Comparison of ENCODE assay signal across 10 cellular contexts in genomic region chr12:53235742-53236442, GRCh38. TPM values are rescaled to one million over a fixed set of nuclear protein-coding genes. Genes with fewer than 3 reads are reported as not detected.
DNase-seq lines count a peak whose midpoint lies in the region; ATAC-seq and TF ChIP-seq lines count a peak whose summit lies in the region.
"Had no signal": no experiment of that assay in that cellular context is flagged by ENCODE, and none has a peak within 500 bp of the region (broad histone marks: within the 10 kb centered on the region; RNA-seq: fewer than 3 reads in every experiment).

No MANE protein-coding gene starts in this region.

- TF ChIP-seq CTCF in WTC11 (IDR thresholded peaks at IDR 0.05) (no peak), endothelial cell (IDR thresholded peaks at IDR 0.05; ENCODE audit: unreplicated experiment) (no peak)

- H3K9me3 Mint-ChIP-seq in activated T-cell treated with anti-CD3 and anti-CD28 coated beads, Interleukin-2, amount 50 U/mL, for 4 hours = no peaks in the 10 kb centered on the region
- H3K9me3 Mint-ChIP-seq in WTC11 (no peaks in the 10 kb centered on the region), endothelial cell (ENCODE audit: unreplicated experiment) (no peaks in the 10 kb centered on the region)
- no peaks in the 10 kb centered on the region for H3K9me3 Mint-ChIP-seq in stimulated activated effector memory CD8-positive, alpha-beta T cell treated with anti-CD3 and anti-CD28 coated beads, Interleukin-12 subunit alpha, Interleukin-12 subunit beta, amount 100 ng/mL, for 72 hours

- POLR2A ChIA-PET in WTC11 (lab: Charles Lee) = interaction anchor here (0.5 to 1.1 kb wide), 6 partner anchors 11 to 298 kb away, joined by 3 to 4 read pairs (median 4); no protein-coding TSS in a partner anchor

- peak overlapping the region; percentile 23 for H3K4me3 Mint-ChIP-seq in activated T-cell treated with anti-CD3 and anti-CD28 coated beads, Interleukin-2, amount 50 U/mL, for 4 hours
- H3K4me3 Mint-ChIP-seq in WTC11 (no peak overlapping the region), endothelial cell (ENCODE audit: unreplicated experiment) (no peak overlapping the region)
- H3K4me3 Mint-ChIP-seq in stimulated activated effector memory CD8-positive, alpha-beta T cell treated with anti-CD3 and anti-CD28 coated beads, Interleukin-12 subunit alpha, Interleukin-12 subunit beta, amount 100 ng/mL, for 72 hours = peak overlapping the region; percentile 91

- no peaks in the 10 kb centered on the region for H3K27me3 Mint-ChIP-seq in activated T-cell treated with anti-CD3 and anti-CD28 coated beads, Interleukin-2, amount 50 U/mL, for 4 hours (ENCODE audit: low read depth)
- peaks cover 5% of the 10 kb centered on the region; the same call in 1 of the 2 replicates for H3K27me3 Mint-ChIP-seq in WTC11 (ENCODE audit: low read depth)
- peaks cover 11% of the 10 kb centered on the region for H3K27me3 Mint-ChIP-seq in endothelial cell (ENCODE audit: unreplicated experiment)

- no peaks in the 10 kb centered on the region for H3K36me3 Mint-ChIP-seq in activated T-cell treated with anti-CD3 and anti-CD28 coated beads, Interleukin-2, amount 50 U/mL, for 4 hours (ENCODE audit: insufficient read depth)
- H3K36me3 Mint-ChIP-seq in WTC11 = no peaks in the 10 kb centered on the region
- peaks cover 3% of the 10 kb centered on the region for H3K36me3 Mint-ChIP-seq in endothelial cell (ENCODE audit: low read depth, unreplicated experiment)
- H3K36me3 Mint-ChIP-seq in stimulated activated effector memory CD8-positive, alpha-beta T cell treated with anti-CD3 and anti-CD28 coated beads, Interleukin-12 subunit alpha, Interleukin-12 subunit beta, amount 100 ng/mL, for 72 hours = peaks cover 15% of the 10 kb centered on the region

- CTCF ChIA-PET in WTC11 (lab: Charles Lee) = interaction anchor here (0.6 to 10.2 kb wide), 9 partner anchors 11 to 188 kb away, joined by 4 to 82 read pairs (median 5); partner anchors contain the start of genes AAAS and ESPL1

- H3K27ac Mint-ChIP-seq in WTC11 (peak overlapping the region; percentile 57), endothelial cell (ENCODE audit: unreplicated experiment) (peak overlapping the region; percentile 43)
- peak overlapping the region; percentile 89 for H3K27ac Mint-ChIP-seq in stimulated activated effector memory CD8-positive, alpha-beta T cell treated with anti-CD3 and anti-CD28 coated beads, Interleukin-12 subunit alpha, Interleukin-12 subunit beta, amount 100 ng/mL, for 72 hours

- DNase-seq in activated T-cell treated with anti-CD3 and anti-CD28 coated beads, Interleukin-2, amount 50 U/mL, for 4 hours = no peak
- no peak for DNase-seq in activated T-cell treated with anti-CD3 and anti-CD28 coated beads, Interleukin-2, amount 50 U/mL, for 1 hour
- DNase-seq in WTC11 (ENCODE audit: low spot score) (peak; percentile 43), endothelial cell (ENCODE audit: low spot score) (no peak), HK-2 (ENCODE audit: unreplicated experiment) (no peak)
- DNase-seq in stimulated activated effector memory CD8-positive, alpha-beta T cell treated with anti-CD3 and anti-CD28 coated beads, Interleukin-12 subunit alpha, Interleukin-12 subunit beta, amount 100 ng/mL, for 72 hours (ENCODE audit: low spot score in 2 of 2) = no peak
- DNase-seq: uterus had no signal

- H3K4me1 Mint-ChIP-seq in activated T-cell treated with anti-CD3 and anti-CD28 coated beads, Interleukin-2, amount 50 U/mL, for 4 hours (ENCODE audit: low read depth) = peaks cover 56% of the 10 kb centered on the region
- H3K4me1 Mint-ChIP-seq in WTC11 (peaks cover 57% of the 10 kb centered on the region), endothelial cell (ENCODE audit: unreplicated experiment) (peaks cover 25% of the 10 kb centered on the region)
- H3K4me1 Mint-ChIP-seq in stimulated activated effector memory CD8-positive, alpha-beta T cell treated with anti-CD3 and anti-CD28 coated beads, Interleukin-12 subunit alpha, Interleukin-12 subunit beta, amount 100 ng/mL, for 72 hours = peaks cover 59% of the 10 kb centered on the region

- no peak for ATAC-seq in activated T-cell treated with anti-CD3 and anti-CD28 coated beads, Interleukin-2, amount 50 U/mL, for 4 hours
- ATAC-seq in WTC11 (0 out of 2 replicates have a peak, but pooled peaks have one; percentile 1), HG03108 (IDR thresholded peaks at IDR 0.05; ENCODE audit: unreplicated experiment) (no peak), HG02973 (IDR thresholded peaks at IDR 0.05; ENCODE audit: unreplicated experiment) (no peak)
- no peak for ATAC-seq in stimulated activated effector memory CD8-positive, alpha-beta T cell treated with anti-CD3 and anti-CD28 coated beads, Interleukin-12 subunit alpha, Interleukin-12 subunit beta, amount 100 ng/mL, for 72 hours

TF ChIP-seq in WTC11, 78 proteins besides CTCF, POLR2A, EP300 and RAD21:
- no peak for TF ChIP-seq GTF2I (CRISPR knock-in tag; conservative IDR thresholded peaks at IDR 0.05)
- TF ChIP-seq USF1 (CRISPR knock-in tag; IDR thresholded peaks at IDR 0.05) = no peak
- peak; percentile 84 for TF ChIP-seq ZNF423 (CRISPR knock-in tag; IDR thresholded peaks at IDR 0.05)
TF ChIP-seq in WTC11: peak in this region for 1.

RNA-seq across cellular contexts. Expression of gene RARG, which starts 3.9 kb away (rescaled TPM):
- total RNA-seq in activated T-cell treated with anti-CD3 and anti-CD28 coated beads, Interleukin-2, amount 50 U/mL, for 4 hours = 10 to 100 TPM; 34.4 to 38.4 (median 38.0) TPM
- 68.1 to 77.2 TPM (median 69.7 TPM) in 3 replicates for total RNA-seq in WTC11 (2021)
- total RNA-seq in endothelial cell (ENCODE audit: unreplicated experiment) = 7.9 TPM

RNA-seq across cellular contexts. Expression of gene ITGB7, which starts 28.8 kb away (rescaled TPM):
- 100 to 1,000 TPM in 2 of 3 donors, 10 to 100 TPM in 1; 82.1 to 140 (median 124) TPM for total RNA-seq in activated T-cell treated with anti-CD3 and anti-CD28 coated beads, Interleukin-2, amount 50 U/mL, for 4 hours
- 0.90 to 1.4 TPM (median 1.1 TPM) in 3 replicates for total RNA-seq in WTC11 (2021)
- total RNA-seq in endothelial cell (ENCODE audit: unreplicated experiment) = 0.56 TPM
- total RNA-seq: cerebellum had no signal

RNA-seq across cellular contexts. Expression of gene ESPL1, which starts 32.2 kb away (rescaled TPM):
- total RNA-seq in activated T-cell treated with anti-CD3 and anti-CD28 coated beads, Interleukin-2, amount 50 U/mL, for 4 hours = 10 to 100 TPM; 19.9 to 21.9 (median 20.0) TPM
- total RNA-seq in WTC11 (2021) (41.5 to 61.4 TPM (median 48.5 TPM) in 3 replicates), endothelial cell (ENCODE audit: unreplicated experiment) (11.8 TPM)

RNA-seq across cellular contexts. Expression of gene CSAD, which starts 55.2 kb away (rescaled TPM):
- total RNA-seq in activated T-cell treated with anti-CD3 and anti-CD28 coated beads, Interleukin-2, amount 50 U/mL, for 4 hours = 10 to 100 TPM in 1 of 3 donors, 1 to 10 TPM in 2; 8.0 to 10.6 (median 9.3) TPM
- 11.5 to 12.6 TPM (median 12.3 TPM) in 3 replicates for total RNA-seq in WTC11 (2021)
- total RNA-seq in endothelial cell (ENCODE audit: unreplicated experiment) = 23.8 TPM

RNA-seq across cellular contexts. Expression of gene ZNF740, which starts 55.4 kb away (rescaled TPM):
- 10 to 100 TPM; 29.7 to 41.5 (median 36.6) TPM for total RNA-seq in activated T-cell treated with anti-CD3 and anti-CD28 coated beads, Interleukin-2, amount 50 U/mL, for 4 hours
- total RNA-seq in WTC11 (2021) (26.6 to 36.6 TPM (median 36.1 TPM) in 3 replicates), endothelial cell (ENCODE audit: unreplicated experiment) (47.6 TPM)

Comparison
In these comparisons a context has a peak if more than half of its experiments do, and no peak if none do; other contexts are left out.
1. H3K4me3 Mint-ChIP-seq: peak in activated T-cell treated with anti-CD3 and anti-CD28 coated beads, Interleukin-2, amount 50 U/mL, for 4 hours (single experiment) and stimulated activated effector memory CD8-positive, alpha-beta T cell treated with anti-CD3 and anti-CD28 coated beads, Interleukin-12 subunit alpha, Interleukin-12 subunit beta, amount 100 ng/mL, for 72 hours (single experiment); none in WTC11 (single experiment) and endothelial cell (single experiment).
2. RNA of gene ITGB7, which starts 28.8 kb away (total RNA-seq): 82.1 to 140 TPM in activated T-cell treated with anti-CD3 and anti-CD28 coated beads, Interleukin-2, amount 50 U/mL, for 4 hours; 0.90 to 1.4 TPM in WTC11 and 0.56 TPM in endothelial cell (single experiment); every median in the first group is over 10 times any median in the second.
3. Peak in every context shown above with its lines, with median percentiles within 50 percentile points of each other: H3K27ac Mint-ChIP-seq.